In genomic region chr16:2848933-2849332, GRCh38 we compare ENCODE assay signal across 24 cellular contexts. TPM values are rescaled to one million over a fixed set of nuclear protein-coding genes. Genes with fewer than 3 reads are reported as not detected.
DNase-seq lines count a peak whose midpoint lies in the region; ATAC-seq, FAIRE-seq and TF ChIP-seq lines count a peak whose summit lies in the region.
"Had no signal": no experiment of that assay in that cellular context is flagged by ENCODE, and none has a peak within 500 bp of the region (broad histone marks: within the 10 kb centered on the region; RNA-seq: fewer than 3 reads in every experiment).

No MANE protein-coding gene starts in this region.

- H3K9ac ChIP-seq in H1 (replicated peaks in 1 of 4; ENCODE audit: extremely low read depth in 1 of 4, low read depth in 3 of 4, low read length in 3 of 4), result no peak overlapping the region

- no peak overlapping the region for H4K91ac ChIP-seq in H1 (replicated peaks; ENCODE audit: insufficient read length, low read length)

- H3K4me3 ChIP-seq in H1 (ENCODE audit: extremely low read depth in 1 of 4, insufficient read depth in 2 of 4, low read depth in 3 of 4, low read length in 4 of 4), result no peak overlapping the region
- no peak overlapping the region for H3K4me3 ChIP-seq in mucosa of descending colon
- H3K4me3 ChIP-seq in breast epithelium, result no peak overlapping the region
- H3K4me3 ChIP-seq in effector memory CD4-positive, alpha-beta T cell (ENCODE audit: insufficient read depth, low read depth, low read length, poor library complexity, severe bottlenecking), result no peak overlapping the region
- H3K4me3 ChIP-seq: A549, GM12878, HAP-1 had no signal

- 0 out of 2 replicates have a peak overlapping the region, but pooled peaks have one; percentile 39 for H2AK5ac ChIP-seq in H1 (ENCODE audit: low read depth, low read length)

- H3K56ac ChIP-seq in H1 (replicated peaks; ENCODE audit: insufficient read length, low read depth, low read length), result no peak overlapping the region

- ATAC-seq in Right ventricle myocardium inferior (no peak), mucosa of descending colon (peak; percentile 48)
- ATAC-seq: A549, GM12878, HepG2 had no signal

- no peak overlapping the region for H4K5ac ChIP-seq in H1 (ENCODE audit: insufficient read length, low read depth, low read length)

- no peak overlapping the region for H3K4ac ChIP-seq in H1 (replicated peaks; ENCODE audit: insufficient read length, low read depth, low read length)

- POLR2A ChIA-PET in H1 (lab: Charles Lee; ENCODE audit: partially characterized antibody), result no interaction called here

- H3K36me3 ChIP-seq in H1 (ENCODE audit: control insufficient read depth in 2 of 4, insufficient read depth in 4 of 4, low read length in 3 of 4), result peaks cover 0 to 3% (median 0%) of the 10 kb centered on the region in 4 experiments; a peak in 1 of 8 replicates
- no peaks in the 10 kb centered on the region for H3K36me3 ChIP-seq in mucosa of descending colon (ENCODE audit: low read depth)
- no peaks in the 10 kb centered on the region for H3K36me3 ChIP-seq in breast epithelium
- H3K36me3 ChIP-seq in effector memory CD4-positive, alpha-beta T cell (ENCODE audit: control insufficient read depth, insufficient read depth, low read length), result no peaks in the 10 kb centered on the region
- H3K36me3 ChIP-seq: HAP-1 had no signal

- TF ChIP-seq CTCF in H1 (IDR thresholded peaks at IDR 0.05; ENCODE audit: control extremely low read depth in 1 of 3, insufficient read depth in 1 of 3, low read depth in 1 of 3, low read length in 3 of 3) (no peak), mucosa of descending colon (IDR thresholded peaks at IDR 0.05) (no peak), breast epithelium (IDR thresholded peaks at IDR 0.05) (no peak)

- H3K4me1 ChIP-seq in H1 (replicated peaks in 1 of 4; ENCODE audit: control insufficient read depth in 3 of 4, insufficient read depth in 4 of 4, low read length in 3 of 4) (no peaks in the 10 kb centered on the region), mucosa of descending colon (ENCODE audit: low read depth) (no peaks in the 10 kb centered on the region), breast epithelium (no peaks in the 10 kb centered on the region)
- H3K4me1 ChIP-seq in effector memory CD4-positive, alpha-beta T cell (ENCODE audit: control insufficient read depth, insufficient read depth, low read length, poor library complexity, severe bottlenecking), result no peaks in the 10 kb centered on the region
- H3K4me1 ChIP-seq: HAP-1 had no signal

- no peak for TF ChIP-seq POLR2A in H1 (IDR thresholded peaks at IDR 0.05; ENCODE audit: control extremely low read depth in 1 of 2, low read depth in 2 of 2, low read length in 2 of 2)
- no peak for TF ChIP-seq POLR2A in breast epithelium (IDR thresholded peaks at IDR 0.05)

- H2AFZ ChIP-seq in H1 (ENCODE audit: low read length), result no peak overlapping the region

- H2BK12ac ChIP-seq in H1 (ENCODE audit: low read depth, low read length), result no peak overlapping the region

- no peaks in the 10 kb centered on the region for H4K20me1 ChIP-seq in H1 (replicated peaks in 1 of 2; ENCODE audit: control insufficient read depth in 1 of 2, insufficient read depth in 2 of 2, low read length in 2 of 2)

- WGBS in H1 (ENCODE audit: extremely low coverage in 1 of 2, insufficient coverage in 1 of 2, insufficient read length in 1 of 2, insufficient replicate concordance in 2 of 2, low coverage in 1 of 2, low lambda C conversion rate in 2 of 2, missing lambda C conversion rate in 1 of 2), 2 experiments, result 89% methylated on average over 7 of the region's 7 CpGs; no CpG with 5 or more reads in 1 of the 2 experiments

- H2BK120ac ChIP-seq in H1 (replicated peaks; ENCODE audit: low read depth, low read length), result no peak overlapping the region

- H3K14ac ChIP-seq in H1 (ENCODE audit: insufficient read length), result no peak overlapping the region

- no peaks in the 10 kb centered on the region for H3K23me2 ChIP-seq in H1 (ENCODE audit: low read depth, low read length)

- H3K79me1 ChIP-seq in H1 (ENCODE audit: low read depth, low read length), result no peaks in the 10 kb centered on the region

- DNase-seq in cardiac septum (ENCODE audit: low spot score) (peak; percentile 17), Right ventricle myocardium inferior (ENCODE audit: missing footprints) (no peak), H1 (ENCODE audit: low read depth in 1 of 2, low spot score in 2 of 2) (no peak), mucosa of descending colon (no peak), NCI-H82 (lab: John Stamatoyannopoulos, UW) (no peak), breast epithelium (ENCODE audit: low spot score in 2 of 2) (no peak), T-helper 9 cell (no peak)
- DNase-seq in effector memory CD4-positive, alpha-beta T cell, result no peak
- DNase-seq: AML-193; CD4-positive, alpha-beta memory T cell; DMS 273 treated with DMSO at 0.1 percent for 48 hours; DMS53; DND-41; EL had no signal

- TF ChIP-seq RAD21 in H1 (IDR thresholded peaks at IDR 0.05 in 1 of 2, conservative IDR thresholded peaks at IDR 0.05 in 1 of 2; ENCODE audit: low read depth in 2 of 2, low read length in 2 of 2), result no peak

- intact Hi-C loops in cardiac septum (cut with DNase I) (no loop called here), Right ventricle myocardium inferior (cut with DNase I) (no loop called here), mucosa of descending colon (cut with DNase I, micrococcal nuclease) (no loop called here), breast epithelium (cut with DNase I; ENCODE audit: low total_unique reads) (no loop called here)

- CTCF ChIA-PET in H1 (lab: Charles Lee; ENCODE audit: partially characterized antibody), result interaction anchor here (0.6 to 7.3 kb wide), 5 partner anchors 9 to 28 kb away, joined by 3 to 74 read pairs (median 4); no protein-coding TSS in a partner anchor

- no peak for FAIRE-seq in H1 (lab: Jason Lieb, UNC)
- FAIRE-seq: A549, GM12878, HepG2 had no signal

- TF ChIP-seq EP300 in H1 (IDR thresholded peaks at IDR 0.05; ENCODE audit: borderline replicate concordance in 1 of 2, low read depth in 2 of 2, low read length in 2 of 2), result no peak

- H3K79me2 ChIP-seq in H1 (ENCODE audit: control insufficient read depth in 1 of 2, insufficient read depth in 2 of 2, low read length in 2 of 2), result no peaks in the 10 kb centered on the region

- H3K27me3 ChIP-seq in H1 (replicated peaks in 1 of 4; ENCODE audit: control insufficient read depth in 3 of 4, extremely low read depth in 1 of 4, insufficient read depth in 3 of 4, low read length in 3 of 4) (peaks cover 0 to 13% (median 2%) of the 10 kb centered on the region in 4 experiments; a peak in 3 of 7 replicates), breast epithelium (peaks cover 0 to 14% of the 10 kb centered on the region in 2 donors)
- no peaks in the 10 kb centered on the region for H3K27me3 ChIP-seq in effector memory CD4-positive, alpha-beta T cell (replicated peaks; ENCODE audit: control insufficient read depth, insufficient read depth, low read length, poor library complexity, severe bottlenecking)

- H3K4me2 ChIP-seq in H1 (ENCODE audit: insufficient read depth in 1 of 2, low read depth in 2 of 2, low read length in 2 of 2), result no peak overlapping the region
- H3K4me2 ChIP-seq: A549 had no signal

- H3K23ac ChIP-seq in H1 (ENCODE audit: insufficient read length), result no peak overlapping the region

- H4K8ac ChIP-seq in H1 (ENCODE audit: extremely low read depth, insufficient read depth, low read length), result no peak overlapping the region

- H3K27ac ChIP-seq in H1 (ENCODE audit: low read depth, low read length) (no peak overlapping the region), breast epithelium (no peak overlapping the region)
- H3K27ac ChIP-seq in effector memory CD4-positive, alpha-beta T cell (ENCODE audit: insufficient read depth, low read length, poor library complexity, severe bottlenecking), result no peak overlapping the region
- H3K27ac ChIP-seq: 22Rv1, C4-2B had no signal

- H3K9me3 ChIP-seq in H1 (ENCODE audit: insufficient read depth in 2 of 2, low read depth in 1 of 2, low read length in 1 of 2) (peaks cover 1 to 10% of the 10 kb centered on the region in 2 experiments; a peak in 3 of 4 replicates), mucosa of descending colon (no peaks in the 10 kb centered on the region), breast epithelium (peaks cover 0 to 8% of the 10 kb centered on the region in 2 donors)
- H3K9me3 ChIP-seq in effector memory CD4-positive, alpha-beta T cell (ENCODE audit: control insufficient read depth, low read length), result no peaks in the 10 kb centered on the region
- H3K9me3 ChIP-seq: A549, HAP-1 had no signal

- H2BK15ac ChIP-seq in H1 (ENCODE audit: low read length), result no peak overlapping the region

- H3K18ac ChIP-seq in H1 (ENCODE audit: extremely low read depth, low read length), result no peak overlapping the region

- H2BK5ac ChIP-seq in H1 (ENCODE audit: low read depth, low read length), result no peak overlapping the region

- H2BK20ac ChIP-seq in H1 (ENCODE audit: low read length), result no peak overlapping the region

RNA-seq across cellular contexts. Expression of gene PRSS22, which starts 9.0 kb away (rescaled TPM):
- total RNA-seq in cardiac septum, result not detected
- total RNA-seq in Right ventricle myocardium inferior, result not detected
- 2.7 and 4.4 TPM in 2 replicates for total RNA-seq in H1 (2021; fragmentation: NEBNext Ultra II Directional; extraction: Animal tissue kit (Norgen Biotek cat#: 25700))
- polyA plus RNA-seq in H1 (2011; rRNA removed), result 4.0 and 5.8 TPM in 2 replicates
- 5.2 TPM for polyA plus RNA-seq in H1 (2011; cell fraction: cytosol; rRNA removed)
- 20.5 TPM for polyA plus RNA-seq in H1 (2011; cell fraction: nucleus; rRNA removed)
- polyA plus RNA-seq in H1 (2012, experiment 1 of 2), result 1.5 to 4.3 TPM (median 2.9 TPM) in 4 replicates
- polyA plus RNA-seq in H1 (2012, experiment 2 of 2), result 1.6 TPM
- polyA plus RNA-seq in H1 (2013, experiment 1 of 2), result 3.5 TPM
- polyA plus RNA-seq in H1 (2013, experiment 2 of 2), result 3.1 TPM
- 1.3 and 1.7 TPM in 2 replicates for polyA minus RNA-seq in H1 (2011; rRNA and poly(A)+ RNA removed)
- 1.3 TPM for polyA minus RNA-seq in H1 (2011; cell fraction: cytosol; rRNA and poly(A)+ RNA removed)
- 4.4 TPM for polyA minus RNA-seq in H1 (2011; cell fraction: nucleus; rRNA and poly(A)+ RNA removed)
- total RNA-seq in mucosa of descending colon, result 10 to 100 TPM in 1 of 3 donors, 1 to 10 TPM in 2; 1.6 to 29.0 (median 1.9) TPM
- total RNA-seq in breast epithelium, result 10 to 100 TPM in 2 of 3 donors, not detected in 1; 13.6 to 18.7 TPM
- total RNA-seq: G401, GM12878, H4 had no signal
- polyA plus RNA-seq: BJ, GM12878, IgD-negative memory B cell had no signal

RNA-seq across cellular contexts. Expression of gene ZG16B, which starts 18.8 kb away (rescaled TPM):
- total RNA-seq in cardiac septum, result not detected
- 0.35 TPM for total RNA-seq in Right ventricle myocardium inferior
- not detected in 2 replicates for total RNA-seq in H1 (2021; fragmentation: NEBNext Ultra II Directional; extraction: Animal tissue kit (Norgen Biotek cat#: 25700))
- polyA plus RNA-seq in H1 (2011; rRNA removed), result 0.11 TPM in 1 of 2 replicates, not detected in the other
- 0.17 TPM for polyA plus RNA-seq in H1 (2011; cell fraction: cytosol; rRNA removed)
- not detected for polyA plus RNA-seq in H1 (2011; cell fraction: nucleus; rRNA removed)
- polyA plus RNA-seq in H1 (2012, experiment 1 of 2), result not detected in 4 replicates
- polyA plus RNA-seq in H1 (2012, experiment 2 of 2), result not detected
- 0.06 TPM for polyA plus RNA-seq in H1 (2013, experiment 1 of 2)
- not detected for polyA plus RNA-seq in H1 (2013, experiment 2 of 2)
- polyA minus RNA-seq in H1 (2011; rRNA and poly(A)+ RNA removed), result 0.41 TPM in 1 of 2 replicates, not detected in the other
- not detected for polyA minus RNA-seq in H1 (2011; cell fraction: cytosol; rRNA and poly(A)+ RNA removed)
- not detected for polyA minus RNA-seq in H1 (2011; cell fraction: nucleus; rRNA and poly(A)+ RNA removed)
- 10 to 100 TPM in 2 of 3 donors, 1 to 10 TPM in 1; 6.8 to 40.7 (median 24.3) TPM for total RNA-seq in mucosa of descending colon
- total RNA-seq in breast epithelium, result 10 to 100 TPM in 2 of 3 donors, not detected in 1; 24.6 to 46.5 TPM
- total RNA-seq: CD4-positive, alpha-beta memory T cell; G401 had no signal
- polyA plus RNA-seq: IgD-negative memory B cell had no signal

RNA-seq across cellular contexts. Expression of gene PRSS21, which starts 31.9 kb away (rescaled TPM):
- not detected for total RNA-seq in cardiac septum
- not detected for total RNA-seq in Right ventricle myocardium inferior
- 1.0 and 2.7 TPM in 2 replicates for total RNA-seq in H1 (2021; fragmentation: NEBNext Ultra II Directional; extraction: Animal tissue kit (Norgen Biotek cat#: 25700))
- polyA plus RNA-seq in H1 (2011; rRNA removed), result 0.76 and 1.4 TPM in 2 replicates
- polyA plus RNA-seq in H1 (2011; cell fraction: cytosol; rRNA removed), result 0.98 TPM
- 3.6 TPM for polyA plus RNA-seq in H1 (2011; cell fraction: nucleus; rRNA removed)
- 0.54 to 1.2 TPM (median 0.81 TPM) in 3 of 4 replicates, not detected in the other for polyA plus RNA-seq in H1 (2012, experiment 1 of 2)
- polyA plus RNA-seq in H1 (2012, experiment 2 of 2), result 0.51 TPM
- 1.2 TPM for polyA plus RNA-seq in H1 (2013, experiment 1 of 2)
- polyA plus RNA-seq in H1 (2013, experiment 2 of 2), result 0.96 TPM
- polyA minus RNA-seq in H1 (2011; rRNA and poly(A)+ RNA removed), result 0.32 TPM in 1 of 2 replicates, not detected in the other
- 1.8 TPM for polyA minus RNA-seq in H1 (2011; cell fraction: cytosol; rRNA and poly(A)+ RNA removed)
- 3.7 TPM for polyA minus RNA-seq in H1 (2011; cell fraction: nucleus; rRNA and poly(A)+ RNA removed)
- 1 to 10 TPM in 1 of 3 donors, under 1 TPM in 2; 0.51 to 4.1 (median 0.58) TPM for total RNA-seq in mucosa of descending colon
- 1 to 10 TPM in 2 of 3 donors, not detected in 1; 2.9 to 4.9 TPM for total RNA-seq in breast epithelium
- total RNA-seq: G401, H4, HepG2 had no signal
- polyA plus RNA-seq: HepG2 had no signal

RNA-seq across cellular contexts. Expression of gene FLYWCH2, which starts 34.1 kb away (rescaled TPM):
- total RNA-seq in cardiac septum, result 20.8 TPM
- 31.3 TPM for total RNA-seq in Right ventricle myocardium inferior
- 16.4 and 20.2 TPM in 2 replicates for total RNA-seq in H1 (2021; fragmentation: NEBNext Ultra II Directional; extraction: Animal tissue kit (Norgen Biotek cat#: 25700))
- polyA plus RNA-seq in H1 (2011; rRNA removed), result 30.7 and 43.8 TPM in 2 replicates
- polyA plus RNA-seq in H1 (2011; cell fraction: cytosol; rRNA removed), result 44.9 TPM
- polyA plus RNA-seq in H1 (2011; cell fraction: nucleus; rRNA removed), result 27.4 TPM
- 17.1 to 25.9 TPM (median 22.0 TPM) in 4 replicates for polyA plus RNA-seq in H1 (2012, experiment 1 of 2)
- polyA plus RNA-seq in H1 (2012, experiment 2 of 2), result 24.5 TPM
- polyA plus RNA-seq in H1 (2013, experiment 1 of 2), result 16.8 TPM
- 16.0 TPM for polyA plus RNA-seq in H1 (2013, experiment 2 of 2)
- 4.6 and 5.4 TPM in 2 replicates for polyA minus RNA-seq in H1 (2011; rRNA and poly(A)+ RNA removed)
- polyA minus RNA-seq in H1 (2011; cell fraction: cytosol; rRNA and poly(A)+ RNA removed), result 14.3 TPM
- 14.3 TPM for polyA minus RNA-seq in H1 (2011; cell fraction: nucleus; rRNA and poly(A)+ RNA removed)
- 10 to 100 TPM; 23.3 to 26.9 (median 25.3) TPM for total RNA-seq in mucosa of descending colon
- 10 to 100 TPM; 36.0 to 49.2 (median 47.9) TPM for total RNA-seq in breast epithelium

RNA-seq across cellular contexts. Expression of gene PRSS41, which starts 50.7 kb away (rescaled TPM):
- total RNA-seq in cardiac septum (not detected), Right ventricle myocardium inferior (not detected), mucosa of descending colon (not detected), breast epithelium (not detected)
- total RNA-seq in H1 (2021; fragmentation: NEBNext Ultra II Directional; extraction: Animal tissue kit (Norgen Biotek cat#: 25700)), result not detected in 2 replicates
- polyA plus RNA-seq in H1 (2011; rRNA removed), result not detected in 2 replicates
- polyA plus RNA-seq in H1 (2011; cell fraction: cytosol; rRNA removed), result not detected
- 0.10 TPM for polyA plus RNA-seq in H1 (2011; cell fraction: nucleus; rRNA removed)
- not detected in 4 replicates for polyA plus RNA-seq in H1 (2012, experiment 1 of 2)
- not detected for polyA plus RNA-seq in H1 (2012, experiment 2 of 2)
- not detected for polyA plus RNA-seq in H1 (2013, experiment 1 of 2)
- not detected for polyA plus RNA-seq in H1 (2013, experiment 2 of 2)
- not detected in 2 replicates for polyA minus RNA-seq in H1 (2011; rRNA and poly(A)+ RNA removed)
- not detected for polyA minus RNA-seq in H1 (2011; cell fraction: cytosol; rRNA and poly(A)+ RNA removed)
- not detected for polyA minus RNA-seq in H1 (2011; cell fraction: nucleus; rRNA and poly(A)+ RNA removed)
- total RNA-seq: CD4-positive, alpha-beta memory T cell; G401; GM12878; H4; HepG2 had no signal
- polyA plus RNA-seq: A549; BJ; CD4-positive, alpha-beta memory T cell; GM12878; HepG2; IgD-negative memory B cell had no signal
